2 cellular contexts compared by ENCODE assay signal in the genomic region with DNA sequence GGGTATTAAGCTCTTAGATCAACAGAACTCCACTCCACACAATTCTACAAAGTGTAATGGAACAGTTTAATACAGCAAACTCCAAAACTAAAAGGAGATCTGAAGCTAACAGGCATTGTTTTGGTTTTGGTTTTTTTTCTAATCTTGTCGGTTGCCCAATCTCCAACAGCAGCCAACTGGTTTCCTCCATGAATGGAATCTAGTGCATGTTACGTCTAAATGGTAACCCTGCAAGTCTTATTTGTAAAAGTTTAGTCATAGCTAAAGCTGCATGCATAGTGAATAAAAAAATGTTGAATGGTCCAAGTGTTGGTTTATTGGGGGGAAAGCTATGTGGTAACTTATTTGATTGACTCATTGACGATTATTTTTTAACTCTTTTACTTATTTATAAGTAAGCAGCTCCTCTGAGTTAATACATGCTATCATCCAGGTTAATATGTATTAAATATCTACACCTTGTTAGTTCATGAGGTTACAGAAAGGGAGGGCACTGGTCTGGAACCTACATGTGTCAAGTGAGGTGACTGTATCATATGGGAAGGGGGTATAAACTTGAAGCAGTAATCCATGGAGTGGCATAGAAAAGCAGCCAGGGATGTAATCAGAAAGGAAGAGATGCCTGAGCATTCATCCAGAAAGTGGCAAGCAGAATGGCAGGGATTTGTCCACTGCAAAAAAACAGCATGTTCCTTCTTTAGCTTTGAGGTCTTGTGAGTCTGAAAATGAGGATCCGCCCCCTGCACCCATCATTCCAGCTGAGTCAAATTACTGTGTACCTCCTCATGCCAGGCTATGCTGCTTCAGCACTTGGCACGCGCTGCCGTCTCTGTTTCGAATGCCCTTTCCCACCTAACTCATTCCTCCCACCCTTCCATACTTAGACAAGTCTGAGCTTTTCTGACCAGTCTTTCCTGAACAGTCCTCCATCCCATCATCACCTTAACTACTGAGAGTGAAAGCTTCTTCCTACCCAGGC.
TF ChIP-seq lines count a peak whose summit lies in the region.

No MANE protein-coding gene starts in this region.

TF ChIP-seq in HepG2, 621 proteins besides CTCF, POLR2A, EP300 and RAD21 (continues in another document):
- no peak for TF ChIP-seq SRY (CRISPR knock-in tag; IDR thresholded peaks at IDR 0.05)
- no peak for TF ChIP-seq SYNCRIP (IDR thresholded peaks at IDR 0.05; ENCODE audit: insufficient read depth, low read depth, low read length)
- TF ChIP-seq SAFB2 (CRISPR knock-in tag; IDR thresholded peaks at IDR 0.05; ENCODE audit: borderline replicate concordance, low read depth), result no peak
- no peak for TF ChIP-seq SMAD1 (CRISPR knock-in tag; IDR thresholded peaks at IDR 0.05; ENCODE audit: borderline replicate concordance, low read depth)
- no peak for TF ChIP-seq CCDC6 (CRISPR knock-in tag; IDR thresholded peaks at IDR 0.05)
- TF ChIP-seq, protein P1, sequence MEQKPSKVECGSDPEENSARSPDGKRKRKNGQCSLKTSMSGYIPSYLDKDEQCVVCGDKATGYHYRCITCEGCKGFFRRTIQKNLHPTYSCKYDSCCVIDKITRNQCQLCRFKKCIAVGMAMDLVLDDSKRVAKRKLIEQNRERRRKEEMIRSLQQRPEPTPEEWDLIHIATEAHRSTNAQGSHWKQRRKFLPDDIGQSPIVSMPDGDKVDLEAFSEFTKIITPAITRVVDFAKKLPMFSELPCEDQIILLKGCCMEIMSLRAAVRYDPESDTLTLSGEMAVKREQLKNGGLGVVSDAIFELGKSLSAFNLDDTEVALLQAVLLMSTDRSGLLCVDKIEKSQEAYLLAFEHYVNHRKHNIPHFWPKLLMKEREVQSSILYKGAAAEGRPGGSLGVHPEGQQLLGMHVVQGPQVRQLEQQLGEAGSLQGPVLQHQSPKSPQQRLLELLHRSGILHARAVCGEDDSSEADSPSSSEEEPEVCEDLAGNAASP (CRISPR knock-in tag; IDR thresholded peaks at IDR 0.05; ENCODE audit: borderline replicate concordance), result no peak
- TF ChIP-seq ZNF773 (CRISPR knock-in tag; IDR thresholded peaks at IDR 0.05; ENCODE audit: borderline replicate concordance), result no peak
- TF ChIP-seq ZFP90 (CRISPR knock-in tag; IDR thresholded peaks at IDR 0.05; ENCODE audit: borderline replicate concordance), result no peak
- no peak for TF ChIP-seq ZNF891 (CRISPR knock-in tag; IDR thresholded peaks at IDR 0.05)
- no peak for TF ChIP-seq NR2F2 (IDR thresholded peaks at IDR 0.05; ENCODE audit: borderline replicate concordance, low read depth)
- TF ChIP-seq, protein P2, sequence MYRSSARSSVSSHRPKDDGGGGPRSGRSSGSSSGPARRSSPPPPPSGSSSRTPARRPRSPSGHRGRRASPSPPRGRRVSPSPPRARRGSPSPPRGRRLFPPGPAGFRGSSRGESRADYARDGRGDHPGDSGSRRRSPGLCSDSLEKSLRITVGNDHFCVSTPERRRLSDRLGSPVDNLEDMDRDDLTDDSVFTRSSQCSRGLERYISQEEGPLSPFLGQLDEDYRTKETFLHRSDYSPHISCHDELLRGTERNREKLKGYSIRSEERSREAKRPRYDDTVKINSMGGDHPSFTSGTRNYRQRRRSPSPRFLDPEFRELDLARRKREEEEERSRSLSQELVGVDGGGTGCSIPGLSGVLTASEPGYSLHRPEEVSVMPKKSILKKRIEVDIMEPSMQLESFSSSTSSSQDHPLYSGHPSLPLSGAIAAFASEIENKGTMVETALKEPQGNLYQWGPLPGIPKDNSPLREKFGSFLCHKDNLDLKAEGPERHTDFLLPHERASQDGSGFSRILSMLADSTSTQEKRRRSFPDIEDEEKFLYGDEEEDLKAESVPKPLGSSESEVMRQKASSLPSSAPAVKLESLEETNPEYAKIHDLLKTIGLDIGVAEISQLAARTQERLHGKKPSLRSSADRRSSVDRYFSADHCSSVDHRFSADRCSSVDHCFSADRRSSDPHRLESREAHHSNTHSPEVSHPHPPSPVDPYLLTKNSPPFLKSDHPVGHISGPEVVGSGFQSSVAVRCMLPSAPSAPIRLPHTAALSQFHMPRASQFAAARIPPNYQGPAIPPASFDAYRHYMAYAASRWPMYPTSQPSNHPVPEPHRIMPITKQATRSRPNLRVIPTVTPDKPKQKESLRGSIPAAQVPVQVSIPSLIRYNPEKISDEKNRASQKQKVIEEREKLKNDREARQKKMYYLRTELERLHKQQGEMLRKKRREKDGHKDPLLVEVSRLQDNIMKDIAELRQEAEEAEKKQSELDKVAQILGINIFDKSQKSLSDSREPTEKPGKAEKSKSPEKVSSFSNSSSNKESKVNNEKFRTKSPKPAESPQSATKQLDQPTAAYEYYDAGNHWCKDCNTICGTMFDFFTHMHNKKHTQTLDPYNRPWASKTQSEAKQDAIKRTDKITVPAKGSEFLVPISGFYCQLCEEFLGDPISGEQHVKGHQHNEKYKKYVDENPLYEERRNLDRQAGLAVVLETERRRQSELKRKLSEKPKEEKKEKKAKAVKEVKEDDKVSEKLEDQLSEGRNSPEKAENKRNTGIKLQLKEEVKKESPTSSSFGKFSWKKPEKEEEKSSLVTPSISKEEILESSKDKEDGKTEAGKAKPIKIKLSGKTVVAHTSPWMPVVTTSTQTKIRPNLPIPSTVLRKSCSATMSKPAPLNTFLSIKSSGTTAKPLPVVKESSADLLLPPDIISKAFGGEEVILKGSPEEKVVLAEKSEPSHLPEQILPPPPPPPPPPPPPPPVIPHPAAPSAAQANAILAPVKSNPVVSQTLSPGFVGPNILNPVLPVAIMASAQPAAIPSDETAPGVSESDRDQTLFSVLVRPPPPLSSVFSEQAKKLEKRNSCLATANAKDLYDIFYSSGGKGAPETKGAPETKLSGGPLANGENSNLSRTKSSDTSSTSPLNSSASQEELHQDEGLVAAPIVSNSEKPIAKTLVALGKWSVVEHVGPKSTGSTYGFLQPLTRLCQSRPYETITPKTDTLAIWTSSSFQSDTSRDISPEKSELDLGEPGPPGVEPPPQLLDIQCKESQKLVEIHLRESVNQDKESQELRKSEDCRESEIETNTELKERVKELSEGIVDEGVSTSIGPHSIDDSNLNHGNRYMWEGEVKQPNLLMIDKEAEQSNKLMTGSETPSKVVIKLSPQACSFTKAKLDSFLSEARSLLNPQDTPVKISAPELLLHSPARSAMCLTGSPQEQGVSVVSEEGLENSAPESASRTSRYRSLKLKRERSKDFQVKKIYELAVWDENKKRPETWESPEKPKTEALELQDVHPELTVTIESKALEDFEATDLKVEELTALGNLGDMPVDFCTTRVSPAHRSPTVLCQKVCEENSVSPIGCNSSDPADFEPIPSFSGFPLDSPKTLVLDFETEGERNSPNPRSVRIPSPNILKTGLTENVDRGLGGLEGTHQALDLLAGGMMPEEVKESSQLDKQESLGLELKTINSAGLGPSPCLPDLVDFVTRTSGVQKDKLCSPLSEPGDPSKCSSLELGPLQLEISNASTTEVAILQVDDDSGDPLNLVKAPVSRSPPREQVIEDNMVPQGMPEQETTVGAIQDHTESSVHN (CRISPR knock-in tag; IDR thresholded peaks at IDR 0.05), result no peak
- no peak for TF ChIP-seq POLR2AphosphoS2 (IDR thresholded peaks at IDR 0.05; ENCODE audit: low read depth, low read length)
- TF ChIP-seq FOXJ3 (CRISPR knock-in tag; IDR thresholded peaks at IDR 0.05; ENCODE audit: borderline replicate concordance), result no peak

TF ChIP-seq in H1, 55 proteins besides CTCF, POLR2A, EP300 and RAD21:
- TF ChIP-seq ATF2 (IDR thresholded peaks at IDR 0.05; ENCODE audit: low read length) (no peak), JUND (IDR thresholded peaks at IDR 0.05; ENCODE audit: low read length) (no peak), POLR2AphosphoS5 (IDR thresholded peaks at IDR 0.05; ENCODE audit: low read depth, low read length) (no peak), KDM1A (IDR thresholded peaks at IDR 0.05; ENCODE audit: borderline replicate concordance, low read length) (no peak), TEAD4 (IDR thresholded peaks at IDR 0.05; ENCODE audit: low read depth, low read length) (no peak), CEBPB (IDR thresholded peaks at IDR 0.05; ENCODE audit: low read depth, low read length) (0 out of 2 replicates have a peak, but pooled peaks have one; percentile 31), CHD2 (IDR thresholded peaks at IDR 0.05; ENCODE audit: low read length) (no peak), NRF1 (IDR thresholded peaks at IDR 0.05; ENCODE audit: low read depth, low read length) (no peak)
